ENCODE assay signal across 8 cellular contexts in genomic region chr2:111702119-111702808, GRCh38.
DNase-seq lines count a peak whose midpoint lies in the region; ATAC-seq and TF ChIP-seq lines count a peak whose summit lies in the region.

No MANE protein-coding gene starts in this region.

- no peaks in the 10 kb centered on the region for H3K9me3 Mint-ChIP-seq in activated T-cell treated with anti-CD3 and anti-CD28 coated beads, Interleukin-2, amount 50 U/mL, for 72 hours

- no peak overlapping the region for H3K27ac Mint-ChIP-seq in activated T-cell treated with anti-CD3 and anti-CD28 coated beads, Interleukin-2, amount 50 U/mL, for 72 hours

- H2AFZ ChIP-seq in OCI-LY7 (ENCODE audit: low read length) (peak overlapping the region; percentile 0; the same call in 1 of the 2 replicates), parathyroid adenoma (peak overlapping the region; percentile 16)

- no peak overlapping the region for H3K9ac ChIP-seq in parathyroid adenoma

- peak overlapping the region; percentile 11 to 24 for H3K4me3 Mint-ChIP-seq in activated T-cell treated with anti-CD3 and anti-CD28 coated beads, Interleukin-2, amount 50 U/mL, for 72 hours

- peak; percentile 88 for TF ChIP-seq CTCF in OCI-LY7 (conservative IDR thresholded peaks at IDR 0.05; ENCODE audit: low read length)
- TF ChIP-seq CTCF in foreskin keratinocyte (conservative IDR thresholded peaks at IDR 0.05) = peak; percentile 87
- peak; percentile 52 for TF ChIP-seq CTCF in parathyroid adenoma (IDR thresholded peaks at IDR 0.05)

- DNase-seq in CD1c-positive myeloid dendritic cell (ENCODE audit: extremely low spot score) (peak; percentile 81), HCEC 1CT (peak; percentile 64), OCI-LY7 (ENCODE audit: low spot score) (peak; percentile 85), foreskin keratinocyte (peak in 1 of 2 donors; percentile 41), cortex of kidney (lab: John Stamatoyannopoulos, UW) (no peak)
- DNase-seq in activated T-cell treated with anti-CD3 and anti-CD28 coated beads, Interleukin-2, amount 50 U/mL, for 72 hours = peak; percentile 49 to 66

- no TSS peak for BruUV-seq in OCI-LY7 (replicated peaks; lab: Mats Ljungman, UMichigan)

- no peaks in the 10 kb centered on the region for H3K9me2 ChIP-seq in OCI-LY7 (ENCODE audit: insufficient read depth, low read length)

- peaks cover 15% of the 10 kb centered on the region for H3K27me3 Mint-ChIP-seq in activated T-cell treated with anti-CD3 and anti-CD28 coated beads, Interleukin-2, amount 50 U/mL, for 72 hours (ENCODE audit: low read depth)

- peaks cover 11% of the 10 kb centered on the region for H3K27me3 ChIP-seq in foreskin keratinocyte
- H3K27me3 ChIP-seq in parathyroid adenoma (ENCODE audit: control insufficient read depth, insufficient read depth, low read length) = no peaks in the 10 kb centered on the region

- H3K4me1 ChIP-seq in OCI-LY7 (ENCODE audit: insufficient read depth, low read length, poor library complexity, severe bottlenecking) (peaks cover 86% of the 10 kb centered on the region), foreskin keratinocyte (peaks cover 16% of the 10 kb centered on the region), parathyroid adenoma (peaks cover 27% of the 10 kb centered on the region)

- CTCF ChIA-PET in OCI-LY7 (lab: Charles Lee; ENCODE audit: unreplicated experiment) = interaction anchor here (1.1 to 1.6 kb wide), 3 partner anchors 18 to 32 kb away, joined by 3 to 5 read pairs (median 3); no protein-coding TSS in a partner anchor

- intact Hi-C loops in OCI-LY7 (cut with micrococcal nuclease; ENCODE audit: unreplicated experiment) = loop anchor here (10.0 kb wide), 1 partner anchor 577 kb away; the partner anchor contains the start of gene BCL2L11

- H3K4me2 ChIP-seq in OCI-LY7 (ENCODE audit: low read length) = peak overlapping the region; percentile 69
- H3K4me2 ChIP-seq in parathyroid adenoma (ENCODE audit: low read length) = no peak overlapping the region

- H3K36me3 ChIP-seq in OCI-LY7 (ENCODE audit: insufficient read depth, low read length) (no peaks in the 10 kb centered on the region), parathyroid adenoma (ENCODE audit: control insufficient read depth, insufficient read depth, low read length) (no peaks in the 10 kb centered on the region)

- no peaks in the 10 kb centered on the region for H4K20me1 ChIP-seq in OCI-LY7 (ENCODE audit: insufficient read depth, low read length)

- POLR2A ChIA-PET in OCI-LY7 (lab: Charles Lee) = interaction anchor here (1.3 to 1.5 kb wide), 2 partner anchors 24 to 26 kb away, joined by 3 to 5 read pairs; no protein-coding TSS in a partner anchor

- peaks cover 75% of the 10 kb centered on the region for H3K4me1 Mint-ChIP-seq in activated T-cell treated with anti-CD3 and anti-CD28 coated beads, Interleukin-2, amount 50 U/mL, for 72 hours (ENCODE audit: low read depth)

- ATAC-seq in activated T-cell treated with anti-CD3 and anti-CD28 coated beads, Interleukin-2, amount 50 U/mL, for 72 hours (replicated peaks in 1 of 2) = no peak
- ATAC-seq in foreskin keratinocyte (peak; percentile 6), GM18861 (IDR thresholded peaks at IDR 0.05; ENCODE audit: unreplicated experiment) (no peak)

- H3K27ac ChIP-seq in OCI-LY7 (ENCODE audit: low read depth, low read length, poor library complexity, severe bottlenecking) = peak overlapping the region; percentile 94
- no peak overlapping the region for H3K27ac ChIP-seq in foreskin keratinocyte
- H3K27ac ChIP-seq in parathyroid adenoma = no peak overlapping the region

- H3K79me2 ChIP-seq in OCI-LY7 (ENCODE audit: insufficient read depth, low read depth, low read length) (peaks cover 5% of the 10 kb centered on the region; the same call in 1 of the 2 replicates), parathyroid adenoma (no peaks in the 10 kb centered on the region)

- H3K9me3 ChIP-seq in OCI-LY7 (ENCODE audit: low read length) (no peaks in the 10 kb centered on the region), parathyroid adenoma (ENCODE audit: control insufficient read depth, low read length) (no peaks in the 10 kb centered on the region)

- no peaks in the 10 kb centered on the region for H3K36me3 Mint-ChIP-seq in activated T-cell treated with anti-CD3 and anti-CD28 coated beads, Interleukin-2, amount 50 U/mL, for 72 hours (ENCODE audit: insufficient read depth in 2 of 2)

- H3K4me3 ChIP-seq in OCI-LY7 (ENCODE audit: low read depth, low read length, poor library complexity, severe bottlenecking) (peak overlapping the region; percentile 3), parathyroid adenoma (ENCODE audit: low read depth, low read length) (no peak overlapping the region)
